ENCODE assay signal across 1 cellular context in the genomic region with DNA sequence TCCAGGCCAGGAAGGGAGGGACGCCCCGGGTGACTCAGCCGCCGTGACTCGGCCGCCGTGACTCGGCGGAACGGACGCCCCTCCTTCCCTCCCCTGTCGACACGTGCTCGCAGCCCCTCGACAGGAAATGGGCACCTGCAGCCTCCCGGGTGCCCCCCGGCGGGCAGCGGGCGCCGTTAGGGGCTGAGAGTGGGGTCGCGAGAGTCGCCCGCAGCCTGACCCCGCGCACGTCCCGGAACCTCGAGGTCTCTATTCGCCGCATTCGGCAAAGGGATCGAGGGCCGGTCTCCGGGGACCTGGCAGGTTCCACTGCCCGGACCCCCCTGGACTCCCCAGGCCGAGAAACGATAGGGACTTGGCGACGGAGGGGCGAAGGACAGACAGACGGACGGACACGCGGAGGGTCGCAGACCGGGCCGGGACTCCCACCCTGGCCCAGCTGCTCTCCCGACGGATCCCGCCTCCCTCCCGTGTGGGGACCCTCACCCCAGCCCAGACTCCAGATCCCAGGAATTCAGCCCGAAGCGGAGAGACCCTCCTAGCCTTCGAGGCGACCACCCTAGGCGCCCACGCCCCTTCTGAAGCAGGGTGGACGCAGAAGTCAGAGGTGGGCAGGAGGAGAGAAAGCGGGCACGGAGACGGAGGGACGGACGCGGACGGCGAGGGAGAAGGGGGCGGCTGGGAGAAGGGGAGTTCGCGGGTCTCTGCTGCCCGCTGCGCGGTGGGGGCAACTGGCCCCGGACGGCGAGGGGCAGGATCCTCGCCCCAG.
A peak's percentile ranks its signal among the peaks of the same experiment; 100 is the strongest.
TF ChIP-seq lines count a peak whose summit lies in the region.

No MANE protein-coding gene starts in this region.

TF ChIP-seq in GM12878, 131 proteins besides CTCF, POLR2A, EP300 and RAD21:
- TF ChIP-seq BACH1 (IDR thresholded peaks at IDR 0.05; ENCODE audit: borderline replicate concordance) (peak; percentile 99), MEF2B (IDR thresholded peaks at IDR 0.05; ENCODE audit: partially characterized antibody, poor library complexity, severe bottlenecking) (peak; percentile 47), SIN3A (IDR thresholded peaks at IDR 0.05; ENCODE audit: low read depth, low read length) (0 out of 2 replicates have a peak, but pooled peaks have one; percentile 46), TARDBP (IDR thresholded peaks at IDR 0.05; ENCODE audit: borderline replicate concordance) (0 out of 2 replicates have a peak, but pooled peaks have one; percentile 44), BHLHE40 (IDR thresholded peaks at IDR 0.05; ENCODE audit: borderline replicate concordance in 1 of 2, low read depth in 2 of 2, low read length in 1 of 2) (peak; percentile 85 to 96), JUND (IDR thresholded peaks at IDR 0.05; ENCODE audit: low read depth, low read length) (no peak), NBN (IDR thresholded peaks at IDR 0.05) (0 out of 2 replicates have a peak, but pooled peaks have one; percentile 5), IKZF1 (conservative IDR thresholded peaks at IDR 0.05) (peak; percentile 85), ESRRA (IDR thresholded peaks at IDR 0.05; ENCODE audit: low read length) (no peak), MEF2A (IDR thresholded peaks at IDR 0.05; ENCODE audit: insufficient read depth, low read depth, low read length) (no peak), PAX5 (IDR thresholded peaks at IDR 0.05; ENCODE audit: borderline replicate concordance, low read depth, low read length) (peak; percentile 21; the same call in 1 of the 2 replicates), NR2F1 (conservative IDR thresholded peaks at IDR 0.05) (peak; percentile 81), GATAD2B (conservative IDR thresholded peaks at IDR 0.05; ENCODE audit: low read depth) (peak; percentile 93), NFIC (IDR thresholded peaks at IDR 0.05; ENCODE audit: low read depth, low read length) (no peak), CHD1 (IDR thresholded peaks at IDR 0.05; ENCODE audit: low read depth, low read length) (0 out of 2 replicates have a peak, but pooled peaks have one; percentile 62), DPF2 (IDR thresholded peaks at IDR 0.05) (0 out of 2 replicates have a peak, but pooled peaks have one; percentile 51)
- TF ChIP-seq, protein P1, sequence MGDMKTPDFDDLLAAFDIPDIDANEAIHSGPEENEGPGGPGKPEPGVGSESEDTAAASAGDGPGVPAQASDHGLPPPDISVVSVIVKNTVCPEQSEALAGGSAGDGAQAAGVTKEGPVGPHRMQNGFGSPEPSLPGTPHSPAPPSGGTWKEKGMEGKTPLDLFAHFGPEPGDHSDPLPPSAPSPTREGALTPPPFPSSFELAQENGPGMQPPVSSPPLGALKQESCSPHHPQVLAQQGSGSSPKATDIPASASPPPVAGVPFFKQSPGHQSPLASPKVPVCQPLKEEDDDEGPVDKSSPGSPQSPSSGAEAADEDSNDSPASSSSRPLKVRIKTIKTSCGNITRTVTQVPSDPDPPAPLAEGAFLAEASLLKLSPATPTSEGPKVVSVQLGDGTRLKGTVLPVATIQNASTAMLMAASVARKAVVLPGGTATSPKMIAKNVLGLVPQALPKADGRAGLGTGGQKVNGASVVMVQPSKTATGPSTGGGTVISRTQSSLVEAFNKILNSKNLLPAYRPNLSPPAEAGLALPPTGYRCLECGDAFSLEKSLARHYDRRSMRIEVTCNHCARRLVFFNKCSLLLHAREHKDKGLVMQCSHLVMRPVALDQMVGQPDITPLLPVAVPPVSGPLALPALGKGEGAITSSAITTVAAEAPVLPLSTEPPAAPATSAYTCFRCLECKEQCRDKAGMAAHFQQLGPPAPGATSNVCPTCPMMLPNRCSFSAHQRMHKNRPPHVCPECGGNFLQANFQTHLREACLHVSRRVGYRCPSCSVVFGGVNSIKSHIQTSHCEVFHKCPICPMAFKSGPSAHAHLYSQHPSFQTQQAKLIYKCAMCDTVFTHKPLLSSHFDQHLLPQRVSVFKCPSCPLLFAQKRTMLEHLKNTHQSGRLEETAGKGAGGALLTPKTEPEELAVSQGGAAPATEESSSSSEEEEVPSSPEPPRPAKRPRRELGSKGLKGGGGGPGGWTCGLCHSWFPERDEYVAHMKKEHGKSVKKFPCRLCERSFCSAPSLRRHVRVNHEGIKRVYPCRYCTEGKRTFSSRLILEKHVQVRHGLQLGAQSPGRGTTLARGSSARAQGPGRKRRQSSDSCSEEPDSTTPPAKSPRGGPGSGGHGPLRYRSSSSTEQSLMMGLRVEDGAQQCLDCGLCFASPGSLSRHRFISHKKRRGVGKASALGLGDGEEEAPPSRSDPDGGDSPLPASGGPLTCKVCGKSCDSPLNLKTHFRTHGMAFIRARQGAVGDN (IDR thresholded peaks at IDR 0.05), result peak; percentile 77
- TF ChIP-seq, protein P2, sequence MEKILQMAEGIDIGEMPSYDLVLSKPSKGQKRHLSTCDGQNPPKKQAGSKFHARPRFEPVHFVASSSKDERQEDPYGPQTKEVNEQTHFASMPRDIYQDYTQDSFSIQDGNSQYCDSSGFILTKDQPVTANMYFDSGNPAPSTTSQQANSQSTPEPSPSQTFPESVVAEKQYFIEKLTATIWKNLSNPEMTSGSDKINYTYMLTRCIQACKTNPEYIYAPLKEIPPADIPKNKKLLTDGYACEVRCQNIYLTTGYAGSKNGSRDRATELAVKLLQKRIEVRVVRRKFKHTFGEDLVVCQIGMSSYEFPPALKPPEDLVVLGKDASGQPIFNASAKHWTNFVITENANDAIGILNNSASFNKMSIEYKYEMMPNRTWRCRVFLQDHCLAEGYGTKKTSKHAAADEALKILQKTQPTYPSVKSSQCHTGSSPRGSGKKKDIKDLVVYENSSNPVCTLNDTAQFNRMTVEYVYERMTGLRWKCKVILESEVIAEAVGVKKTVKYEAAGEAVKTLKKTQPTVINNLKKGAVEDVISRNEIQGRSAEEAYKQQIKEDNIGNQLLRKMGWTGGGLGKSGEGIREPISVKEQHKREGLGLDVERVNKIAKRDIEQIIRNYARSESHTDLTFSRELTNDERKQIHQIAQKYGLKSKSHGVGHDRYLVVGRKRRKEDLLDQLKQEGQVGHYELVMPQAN (conservative IDR thresholded peaks at IDR 0.05), result 0 out of 2 replicates have a peak, but pooled peaks have one; percentile 3
- TF ChIP-seq, protein P3, sequence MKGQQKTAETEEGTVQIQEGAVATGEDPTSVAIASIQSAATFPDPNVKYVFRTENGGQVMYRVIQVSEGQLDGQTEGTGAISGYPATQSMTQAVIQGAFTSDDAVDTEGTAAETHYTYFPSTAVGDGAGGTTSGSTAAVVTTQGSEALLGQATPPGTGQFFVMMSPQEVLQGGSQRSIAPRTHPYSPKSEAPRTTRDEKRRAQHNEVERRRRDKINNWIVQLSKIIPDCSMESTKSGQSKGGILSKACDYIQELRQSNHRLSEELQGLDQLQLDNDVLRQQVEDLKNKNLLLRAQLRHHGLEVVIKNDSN (IDR thresholded peaks at IDR 0.05; ENCODE audit: borderline replicate concordance, extremely low read length, insufficient read depth, low read depth, low read length), result peak; percentile 17
- TF ChIP-seq, protein P4, sequence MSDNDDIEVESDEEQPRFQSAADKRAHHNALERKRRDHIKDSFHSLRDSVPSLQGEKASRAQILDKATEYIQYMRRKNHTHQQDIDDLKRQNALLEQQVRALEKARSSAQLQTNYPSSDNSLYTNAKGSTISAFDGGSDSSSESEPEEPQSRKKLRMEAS (IDR thresholded peaks at IDR 0.05; ENCODE audit: low read depth, low read length), result peak; percentile 73
